ENCODE assay signal across 31 cellular contexts in genomic region chr12:79433465-79434072, GRCh38.
"Had no signal": no experiment of that assay in that cellular context is flagged by ENCODE, and none has a peak within 500 bp of the region (broad histone marks: within the 10 kb centered on the region; RNA-seq: fewer than 3 reads in every experiment).

No MANE protein-coding gene starts in this region.

- H3K4me3 ChIP-seq: adrenal gland, body of pancreas, breast epithelium, Peyer's patch had no signal

- FAIRE-seq: astrocyte had no signal

- DNase-seq: activated B cell treated with CpG ODN at 0.5 μM for 24 hours; activated CD4-positive, alpha-beta memory T cell treated with anti-CD3 and anti-CD28 coated beads for 36 hours; activated CD4-positive, alpha-beta T cell treated with anti-CD3 and anti-CD28 coated beads for 4 hours; activated CD4-positive, alpha-beta T cell treated with anti-CD3 and anti-CD28 coated beads, Interleukin-2, amount 50 U/mL, for 1 hour; activated CD4-positive, CD25-positive, alpha-beta regulatory T cell treated with anti-CD3 and anti-CD28 coated beads, Interleukin-2, amount 50 U/mL, for 72 hours; activated CD8-positive, alpha-beta memory T cell treated with anti-CD3 and anti-CD28 coated beads, Interleukin-2, amount 50 U/mL, for 4 hours; activated gamma-delta T cell treated with Interleukin-2 at 50 U/mL for 16 hours; activated naive CD4-positive, alpha-beta T cell treated with anti-CD3 and anti-CD28 coated beads for 36 hours; activated T-cell treated with anti-CD3 and anti-CD28 coated beads for 4 hours; activated T-cell treated with anti-CD3 and anti-CD28 coated beads, Interleukin-2, amount 50 U/mL, for 4 hours; adrenal gland; body of pancreas; cerebellar nuclear complex; MM.1S; NCI-H1092; NCI-H1436 treated with DMSO at 0.1 percent for 48 hours; NCI-H1694 treated with DMSO at 0.1 percent for 48 hours; NCI-H2029; NCI-H345; NCI-H524 treated with DMSO at 0.1 percent for 48 hours; Peyer's patch; RPMI8226; SIG-M5; SW 1271; T-helper 1 cell; T-helper 2 cell; T-helper 9 cell had no signal

- H3K27ac ChIP-seq: adrenal gland, body of pancreas, breast epithelium, Peyer's patch, VCaP had no signal

- H3K27me3 ChIP-seq: adrenal gland, body of pancreas, breast epithelium, Peyer's patch had no signal

- H3K9me3 ChIP-seq: adrenal gland, body of pancreas, breast epithelium, Peyer's patch had no signal

- H3K36me3 ChIP-seq: adrenal gland, breast epithelium, Peyer's patch had no signal

- H3K4me1 ChIP-seq: body of pancreas, breast epithelium, Peyer's patch had no signal

- ATAC-seq: activated naive CD4-positive, alpha-beta T cell treated with anti-CD3 and anti-CD28 coated beads, Interleukin-2, amount 50 U/mL, for 72 hours; activated T-cell treated with anti-CD3 and anti-CD28 coated beads, Interleukin-2, amount 50 U/mL, for 4 hours; body of pancreas had no signal
